Comparison of ENCODE assay signal across 8 cellular contexts in the genomic region with DNA sequence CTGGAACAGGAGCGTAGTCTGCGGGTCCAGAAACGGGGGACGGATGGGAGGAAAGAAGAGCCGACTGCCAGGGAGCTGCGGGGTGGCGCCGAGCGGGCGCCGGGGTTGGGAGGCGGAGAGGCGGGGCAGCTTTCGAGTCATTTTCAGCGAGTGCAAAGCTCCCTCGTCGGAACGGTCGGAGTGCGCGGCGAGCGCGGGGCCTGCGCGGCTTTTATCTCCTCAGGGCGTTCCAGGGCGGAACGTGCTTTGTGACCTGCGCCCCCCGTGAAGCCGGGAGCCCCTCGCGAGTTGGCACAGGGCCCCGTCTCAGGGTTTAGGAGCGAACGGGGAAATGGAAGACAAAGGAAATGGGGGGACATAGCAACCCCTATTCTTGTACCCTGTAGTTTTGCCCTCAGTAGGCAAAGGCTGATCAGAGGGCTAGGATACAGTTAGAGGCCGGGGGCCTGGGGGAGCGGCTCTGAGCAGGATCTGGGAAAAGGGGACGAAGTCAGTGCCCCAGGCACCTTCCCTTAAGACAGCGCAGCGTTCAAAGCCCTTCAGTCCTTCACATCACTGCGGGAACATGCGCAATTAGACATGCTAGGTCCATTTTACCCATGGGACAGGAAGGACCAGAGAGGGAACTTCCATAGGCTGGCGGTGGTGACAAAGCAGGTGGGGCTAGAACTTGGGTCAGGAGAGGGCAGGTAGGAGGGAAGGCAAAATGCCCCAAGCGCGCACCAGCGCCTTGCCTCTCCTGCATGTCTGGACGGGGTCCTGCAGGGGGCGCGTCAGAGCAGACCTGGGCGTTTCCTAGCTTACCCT.
DNase-seq lines count a peak whose midpoint lies in the region; TF ChIP-seq lines count a peak whose summit lies in the region.

No MANE protein-coding gene starts in this region.

- no peaks in the 10 kb centered on the region for H4K20me1 ChIP-seq in neural progenitor cell (ENCODE audit: low read depth)

- H3K4me2 ChIP-seq in neural progenitor cell = peak overlapping the region; percentile 71

- H3K36me3 ChIP-seq in HUES48 (ENCODE audit: control insufficient read depth, insufficient read depth, low read length) (no peaks in the 10 kb centered on the region), esophagus squamous epithelium (no peaks in the 10 kb centered on the region), neural progenitor cell (no peaks in the 10 kb centered on the region), tibial artery (no peaks in the 10 kb centered on the region)

- peak; percentile 43 for DNase-seq in EL
- peak; percentile 86 for DNase-seq in activated CD8-positive, alpha-beta memory T cell treated with anti-CD3 and anti-CD28 coated beads, Interleukin-2, amount 50 U/mL, for 48 hours
- DNase-seq in esophagus squamous epithelium (lab: John Stamatoyannopoulos, UW) = no peak
- DNase-seq in neural progenitor cell (ENCODE audit: low spot score) = peak; percentile 69
- peak in 1 of 2 donors; percentile 35 for DNase-seq in tibial artery
- no peak for DNase-seq in LoVo (ENCODE audit: low spot score)
- no peak for DNase-seq in SW 1271 (lab: John Stamatoyannopoulos, UW)

- H3K36me3 Mint-ChIP-seq in neural progenitor cell = no peaks in the 10 kb centered on the region

- H3K27me3 Mint-ChIP-seq in neural progenitor cell (ENCODE audit: insufficient read depth, low read depth) = peaks cover 9% of the 10 kb centered on the region

- H3K4me3 ChIP-seq in HUES48 (ENCODE audit: low read depth, low read length) (peak overlapping the region; percentile 64), esophagus squamous epithelium (peak overlapping the region; percentile 7 to 67 (median 44)), neural progenitor cell (peak overlapping the region; percentile 45), tibial artery (peak overlapping the region; percentile 37 to 47)

- H3K4me1 ChIP-seq in HUES48 (ENCODE audit: control insufficient read depth, insufficient read depth, low read length) (0 out of 2 replicates have a peak, but pooled peaks cover 3% of the 10 kb centered on the region), esophagus squamous epithelium (peaks cover 0 to 16% (median 5%) of the 10 kb centered on the region in 3 donors), neural progenitor cell (no peaks in the 10 kb centered on the region), tibial artery (peaks cover 0 to 13% (median 6%) of the 10 kb centered on the region in 4 donors)

- peaks cover 2% of the 10 kb centered on the region for H3K4me1 Mint-ChIP-seq in neural progenitor cell

- H3K9ac ChIP-seq in HUES48 (ENCODE audit: low read depth, low read length) (no peak overlapping the region), neural progenitor cell (no peak overlapping the region)

- H3K27ac Mint-ChIP-seq in neural progenitor cell = no peak overlapping the region

- H2AFZ ChIP-seq in neural progenitor cell (replicated peaks) = peak overlapping the region; percentile 81

- H3F3A ChIP-seq in neural progenitor cell (ENCODE audit: low read depth) = no peaks in the 10 kb centered on the region

- TF ChIP-seq CTCF in esophagus squamous epithelium (IDR thresholded peaks at IDR 0.05) (peak in 5 of 6 experiments; percentile 27 to 65 (median 54)), neural progenitor cell (IDR thresholded peaks at IDR 0.05) (peak; percentile 60), tibial artery (IDR thresholded peaks at IDR 0.05) (peak; percentile 31 to 57)

- H3K9me3 ChIP-seq in HUES48 (ENCODE audit: control insufficient read depth, insufficient read depth, low read length) (no peaks in the 10 kb centered on the region), esophagus squamous epithelium (no peaks in the 10 kb centered on the region), neural progenitor cell (ENCODE audit: low read depth) (no peaks in the 10 kb centered on the region), tibial artery (no peaks in the 10 kb centered on the region)

- no peaks in the 10 kb centered on the region for H3K79me2 ChIP-seq in neural progenitor cell (ENCODE audit: low read depth)

- peak in 1 of 4 donors; percentile 4 for TF ChIP-seq POLR2A in esophagus squamous epithelium (IDR thresholded peaks at IDR 0.05)

- intact Hi-C loops in esophagus squamous epithelium (cut with DNase I) = no loop called here
- intact Hi-C loops in tibial artery (cut with DNase I; ENCODE audit: low total_unique reads) = no loop called here

- peak overlapping the region; percentile 69 for H3K4me3 Mint-ChIP-seq in neural progenitor cell

- H3K27me3 ChIP-seq in HUES48 (ENCODE audit: control insufficient read depth, insufficient read depth, low read length) (peaks cover 28% of the 10 kb centered on the region), esophagus squamous epithelium (peaks cover 0 to 34% (median 0%) of the 10 kb centered on the region in 4 donors), neural progenitor cell (peaks cover 35% of the 10 kb centered on the region), tibial artery (peaks cover 0 to 6% of the 10 kb centered on the region in 2 donors)

- 6 to 17% methylated on average over 29 of the region's 52 CpGs for WGBS in esophagus squamous epithelium, 2 donors

- no peak overlapping the region for H3K27ac ChIP-seq in HUES48 (ENCODE audit: low read depth, low read length)
- peak overlapping the region in 2 of 4 donors; percentile 35 to 61 for H3K27ac ChIP-seq in esophagus squamous epithelium
- no peak overlapping the region for H3K27ac ChIP-seq in neural progenitor cell
- no peak overlapping the region for H3K27ac ChIP-seq in tibial artery

- H3K9me3 Mint-ChIP-seq in neural progenitor cell = no peaks in the 10 kb centered on the region

Comparison
In these comparisons a context has a peak if more than half of its experiments do, and no peak if none do; other contexts are left out.
1. DNase-seq: peak in EL (single experiment), activated CD8-positive, alpha-beta memory T cell treated with anti-CD3 and anti-CD28 coated beads, Interleukin-2, amount 50 U/mL, for 48 hours (single experiment) and neural progenitor cell (single experiment); none in esophagus squamous epithelium (single experiment), LoVo (single experiment) and SW 1271 (0 of 2).
2. Peak in every context shown above with its lines, with median percentiles within 50 percentile points of each other: H3K4me3 ChIP-seq and CTCF ChIP-seq.